Comparison of ENCODE assay signal across 15 cellular contexts in the genomic region with DNA sequence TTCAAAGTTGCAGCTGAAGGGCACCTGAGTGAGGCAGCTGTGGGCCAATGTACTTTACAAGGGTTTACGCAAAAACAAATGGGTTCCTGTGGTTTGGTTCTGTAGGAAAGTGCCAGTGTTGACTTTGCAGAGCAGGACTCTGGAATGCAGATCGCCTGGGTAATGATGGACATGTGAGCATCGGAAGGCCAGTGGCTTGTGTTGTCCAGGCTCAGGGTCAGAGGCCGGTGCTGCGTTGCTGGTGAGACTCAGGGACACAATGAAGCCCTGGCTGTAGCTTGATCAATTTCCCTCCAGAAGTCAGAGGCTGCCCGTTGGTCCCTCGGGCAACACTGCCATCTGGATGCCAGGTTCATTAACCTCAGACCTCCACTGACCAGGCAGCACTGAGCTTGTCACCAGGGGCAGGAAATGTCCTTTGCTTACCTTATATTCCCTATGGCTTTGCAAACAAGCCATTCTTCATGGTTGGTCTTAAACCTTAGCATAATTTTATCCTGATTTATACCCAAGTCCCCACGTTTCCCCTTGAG.
DNase-seq lines count a peak whose midpoint lies in the region; ATAC-seq and TF ChIP-seq lines count a peak whose summit lies in the region.
"Had no signal": no experiment of that assay in that cellular context is flagged by ENCODE, and none has a peak within 500 bp of the region (broad histone marks: within the 10 kb centered on the region; RNA-seq: fewer than 3 reads in every experiment).

No MANE protein-coding gene starts in this region.

- no peak overlapping the region for H3K9ac ChIP-seq in endodermal cell (ENCODE audit: extremely low read depth, low read length, poor library complexity, severe bottlenecking)

- no peaks in the 10 kb centered on the region for H3K4me1 ChIP-seq in heart left ventricle
- no peaks in the 10 kb centered on the region for H3K4me1 ChIP-seq in endodermal cell (ENCODE audit: control insufficient read depth, insufficient read depth, low read length)
- H3K4me1 ChIP-seq: A549, Peyer's patch had no signal

- TF ChIP-seq CTCF in heart left ventricle (IDR thresholded peaks at IDR 0.05): peak in 8 of 12 donors; percentile 11 to 33 (median 20)
- TF ChIP-seq CTCF in endodermal cell (conservative IDR thresholded peaks at IDR 0.05): no peak

- H3K9me3 Mint-ChIP-seq in endodermal cell: peaks cover 2% of the 10 kb centered on the region

- H3K27ac Mint-ChIP-seq in endodermal cell: no peak overlapping the region

- ATAC-seq in Right ventricle myocardium inferior (peak; percentile 54), heart left ventricle (peak in 3 of 4 donors; percentile 58 to 83 (median 69))
- ATAC-seq: A549 had no signal

- H3K4me3 Mint-ChIP-seq in endodermal cell: no peak overlapping the region

- TF ChIP-seq POLR2A in heart left ventricle (IDR thresholded peaks at IDR 0.05): no peak

- WGBS in heart left ventricle, 4 donors: 73 to 86% (median 78%) methylated on average over 6 to 8 of the region's 8 CpGs
- WGBS in endodermal cell (ENCODE audit: insufficient coverage in 1 of 2, insufficient read length in 1 of 2), 2 experiments: 87 to 92% methylated on average over 5 to 8 of the region's 8 CpGs

- no peak for DNase-seq in Right ventricle myocardium inferior (ENCODE audit: missing footprints)
- DNase-seq in cardiac septum (ENCODE audit: low spot score): no peak
- peak in 2 of 5 donors; percentile 35 to 43 for DNase-seq in heart left ventricle
- peak; percentile 24 for DNase-seq in midbrain (lab: John Stamatoyannopoulos, UW)
- DNase-seq in OCI-M1 (lab: John Stamatoyannopoulos, UW): no peak
- no peak for DNase-seq in NCI-H526 treated with DMSO at 0.1 percent for 48 hours (lab: John Stamatoyannopoulos, UW)
- DNase-seq in endodermal cell: no peak
- no peak for DNase-seq in GM19238 (ENCODE audit: insufficient read length, low spot score)
- DNase-seq: DMS 273 treated with DMSO at 0.1 percent for 48 hours, H7, NCI-H1930, NCI-H2171, Peyer's patch, SHP77 had no signal

- intact Hi-C loops in Right ventricle myocardium inferior (cut with DNase I): loop anchor here (5.0 kb wide), 1 partner anchor 61 kb away; no protein-coding TSS in a partner anchor
- intact Hi-C loops in cardiac septum (cut with DNase I): no loop called here
- intact Hi-C loops in heart left ventricle (cut with DNase I): no loop called here

- no peaks in the 10 kb centered on the region for H3K27me3 Mint-ChIP-seq in endodermal cell (ENCODE audit: insufficient read depth)

- no peaks in the 10 kb centered on the region for H3K36me3 ChIP-seq in heart left ventricle
- no peaks in the 10 kb centered on the region for H3K36me3 ChIP-seq in endodermal cell (ENCODE audit: control insufficient read depth, insufficient read depth, low read length)
- H3K36me3 ChIP-seq: Peyer's patch had no signal

- H3K27ac ChIP-seq in heart left ventricle (no peak overlapping the region), endodermal cell (ENCODE audit: low read depth, low read length) (no peak overlapping the region)
- H3K27ac ChIP-seq: A549, Peyer's patch had no signal

- H3K4me3 ChIP-seq in heart left ventricle (no peak overlapping the region), endodermal cell (ENCODE audit: low read length) (no peak overlapping the region)
- H3K4me3 ChIP-seq: A549, Peyer's patch had no signal

- no peaks in the 10 kb centered on the region for H3K27me3 ChIP-seq in heart left ventricle
- H3K27me3 ChIP-seq in endodermal cell (ENCODE audit: control insufficient read depth, insufficient read depth, low read length, poor library complexity, severe bottlenecking): no peaks in the 10 kb centered on the region
- H3K27me3 ChIP-seq: Peyer's patch had no signal

- H3K4me1 Mint-ChIP-seq in endodermal cell: peaks cover 12% of the 10 kb centered on the region

- H3K9me3 ChIP-seq in heart left ventricle (no peaks in the 10 kb centered on the region), endodermal cell (ENCODE audit: control insufficient read depth, low read length) (no peaks in the 10 kb centered on the region)
- H3K9me3 ChIP-seq: A549, Peyer's patch had no signal

- H3K36me3 Mint-ChIP-seq in endodermal cell (ENCODE audit: low read depth): no peaks in the 10 kb centered on the region
